In genomic region chr16:30382398-30383015, GRCh38 we compare ENCODE assay signal across 8 cellular contexts. TPM values are rescaled to one million over a fixed set of nuclear protein-coding genes. Genes with fewer than 3 reads are reported as not detected.
DNase-seq lines count a peak whose midpoint lies in the region; ATAC-seq and TF ChIP-seq lines count a peak whose summit lies in the region.

A gene with protein sequence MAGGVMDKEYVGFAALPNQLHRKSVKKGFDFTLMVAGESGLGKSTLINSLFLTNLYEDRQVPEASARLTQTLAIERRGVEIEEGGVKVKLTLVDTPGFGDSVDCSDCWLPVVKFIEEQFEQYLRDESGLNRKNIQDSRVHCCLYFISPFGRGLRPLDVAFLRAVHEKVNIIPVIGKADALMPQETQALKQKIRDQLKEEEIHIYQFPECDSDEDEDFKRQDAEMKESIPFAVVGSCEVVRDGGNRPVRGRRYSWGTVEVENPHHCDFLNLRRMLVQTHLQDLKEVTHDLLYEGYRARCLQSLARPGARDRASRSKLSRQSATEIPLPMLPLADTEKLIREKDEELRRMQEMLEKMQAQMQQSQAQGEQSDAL (minus strand): TSS chr16:30382561. CDS start chr16:30382542, 19 bp downstream.

- H3K36me3 Mint-ChIP-seq in immature natural killer cell, result peaks cover 3 to 4% (median 4%) of the 10 kb centered on the region in 3 donors

- peak; percentile 81 to 85 for DNase-seq in activated CD4-positive, alpha-beta T cell treated with anti-CD3 and anti-CD28 coated beads, Interleukin-2, amount 50 U/mL, for 48 hours
- DNase-seq in immature natural killer cell (peak; percentile 80 to 83 (median 82)), DMS79 treated with DMSO at 0.1 percent for 48 hours (lab: John Stamatoyannopoulos, UW) (no peak), coronary artery (ENCODE audit: low spot score) (no peak), foreskin melanocyte (no peak)
- peak; percentile 71 for DNase-seq in stimulated activated naive CD4-positive, alpha-beta T cell treated with Interleukin-2 at 50 U/mL for 16 hours (lab: John Stamatoyannopoulos, UW)

- ATAC-seq in HG02642 (IDR thresholded peaks at IDR 0.05; ENCODE audit: poor library complexity, unreplicated experiment) (peak; percentile 21), HG03175 (IDR thresholded peaks at IDR 0.05; ENCODE audit: unreplicated experiment) (no peak)

- H3K27ac ChIP-seq in coronary artery, result no peak within 1 kb of the TSS

- peak within 1 kb of the TSS; percentile 96 to 100 (median 99) for H3K27ac Mint-ChIP-seq in immature natural killer cell

- TF ChIP-seq CTCF in coronary artery (IDR thresholded peaks at IDR 0.05), result no peak

- H3K27me3 Mint-ChIP-seq in immature natural killer cell (ENCODE audit: low read depth in 3 of 3), result peaks cover 10 to 22% (median 17%) of the 10 kb centered on the region in 3 donors

- no peak within 1 kb of the TSS for H3K4me3 ChIP-seq in coronary artery

- peaks cover 61 to 62% of the 10 kb centered on the region in 2 donors for H3K4me1 Mint-ChIP-seq in immature natural killer cell

- H3K4me3 Mint-ChIP-seq in immature natural killer cell, result peak within 1 kb of the TSS; percentile 79 to 93 (median 88)

- H3K9me3 Mint-ChIP-seq in immature natural killer cell, result no peaks in the 10 kb centered on the region

RNA-seq across cellular contexts. Expression of the gene that starts here (rescaled TPM):
- 100 to 1,000 TPM; 155 to 213 (median 161) TPM for polyA plus RNA-seq in immature natural killer cell

Comparison
In these comparisons a context has a peak if more than half of its experiments do, and no peak if none do; other contexts are left out.
1. DNase-seq: peak in activated CD4-positive, alpha-beta T cell treated with anti-CD3 and anti-CD28 coated beads, Interleukin-2, amount 50 U/mL, for 48 hours (2 of 2), immature natural killer cell (3 of 3) and stimulated activated naive CD4-positive, alpha-beta T cell treated with Interleukin-2 at 50 U/mL for 16 hours (single experiment); none in DMS79 treated with DMSO at 0.1 percent for 48 hours (single experiment), coronary artery (single experiment) and foreskin melanocyte (single experiment).